ENCODE assay signal across 1 cellular context in the genomic region with DNA sequence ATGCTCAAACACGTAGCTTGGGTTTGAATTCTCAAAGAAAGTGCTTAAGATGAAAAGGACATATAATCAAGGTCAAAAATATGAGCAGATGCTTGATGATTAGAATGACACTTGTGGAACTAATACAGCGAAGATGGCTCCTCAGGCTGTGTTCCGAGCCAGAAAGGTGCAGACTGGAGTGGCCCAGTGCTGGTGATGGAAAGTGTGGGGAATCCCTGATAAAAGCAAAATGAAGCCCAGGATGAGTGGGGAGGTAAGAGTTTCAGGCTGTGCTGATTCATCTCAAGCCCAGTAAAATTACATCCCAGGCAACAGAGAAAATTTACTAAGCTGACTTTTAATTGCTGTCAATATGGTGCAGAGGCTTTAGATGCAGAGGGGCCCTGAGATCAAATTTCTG.
TF ChIP-seq lines count a peak whose summit lies in the region.

No MANE protein-coding gene starts in this region.

TF ChIP-seq in HepG2, 621 proteins besides CTCF, POLR2A, EP300 and RAD21 (continued from another document):
- TF ChIP-seq, protein P1, sequence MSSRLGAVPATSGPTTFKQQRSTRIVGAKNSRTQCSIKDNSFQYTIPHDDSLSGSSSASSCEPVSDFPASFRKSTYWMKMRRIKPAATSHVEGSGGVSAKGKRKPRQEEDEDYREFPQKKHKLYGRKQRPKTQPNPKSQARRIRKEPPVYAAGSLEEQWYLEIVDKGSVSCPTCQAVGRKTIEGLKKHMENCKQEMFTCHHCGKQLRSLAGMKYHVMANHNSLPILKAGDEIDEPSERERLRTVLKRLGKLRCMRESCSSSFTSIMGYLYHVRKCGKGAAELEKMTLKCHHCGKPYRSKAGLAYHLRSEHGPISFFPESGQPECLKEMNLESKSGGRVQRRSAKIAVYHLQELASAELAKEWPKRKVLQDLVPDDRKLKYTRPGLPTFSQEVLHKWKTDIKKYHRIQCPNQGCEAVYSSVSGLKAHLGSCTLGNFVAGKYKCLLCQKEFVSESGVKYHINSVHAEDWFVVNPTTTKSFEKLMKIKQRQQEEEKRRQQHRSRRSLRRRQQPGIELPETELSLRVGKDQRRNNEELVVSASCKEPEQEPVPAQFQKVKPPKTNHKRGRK (CRISPR knock-in tag; IDR thresholded peaks at IDR 0.05) = no peak
- TF ChIP-seq TBX3 (IDR thresholded peaks at IDR 0.05; ENCODE audit: borderline replicate concordance) (no peak), NFKB2 (CRISPR knock-in tag; IDR thresholded peaks at IDR 0.05; ENCODE audit: borderline replicate concordance) (no peak)
- TF ChIP-seq, protein P2, sequence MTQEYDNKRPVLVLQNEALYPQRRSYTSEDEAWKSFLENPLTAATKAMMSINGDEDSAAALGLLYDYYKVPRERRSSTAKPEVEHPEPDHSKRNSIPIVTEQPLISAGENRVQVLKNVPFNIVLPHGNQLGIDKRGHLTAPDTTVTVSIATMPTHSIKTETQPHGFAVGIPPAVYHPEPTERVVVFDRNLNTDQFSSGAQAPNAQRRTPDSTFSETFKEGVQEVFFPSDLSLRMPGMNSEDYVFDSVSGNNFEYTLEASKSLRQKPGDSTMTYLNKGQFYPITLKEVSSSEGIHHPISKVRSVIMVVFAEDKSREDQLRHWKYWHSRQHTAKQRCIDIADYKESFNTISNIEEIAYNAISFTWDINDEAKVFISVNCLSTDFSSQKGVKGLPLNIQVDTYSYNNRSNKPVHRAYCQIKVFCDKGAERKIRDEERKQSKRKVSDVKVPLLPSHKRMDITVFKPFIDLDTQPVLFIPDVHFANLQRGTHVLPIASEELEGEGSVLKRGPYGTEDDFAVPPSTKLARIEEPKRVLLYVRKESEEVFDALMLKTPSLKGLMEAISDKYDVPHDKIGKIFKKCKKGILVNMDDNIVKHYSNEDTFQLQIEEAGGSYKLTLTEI (CRISPR knock-in tag; conservative IDR thresholded peaks at IDR 0.05) = no peak
